Comparison of ENCODE assay signal across 8 cellular contexts in the genomic region with DNA sequence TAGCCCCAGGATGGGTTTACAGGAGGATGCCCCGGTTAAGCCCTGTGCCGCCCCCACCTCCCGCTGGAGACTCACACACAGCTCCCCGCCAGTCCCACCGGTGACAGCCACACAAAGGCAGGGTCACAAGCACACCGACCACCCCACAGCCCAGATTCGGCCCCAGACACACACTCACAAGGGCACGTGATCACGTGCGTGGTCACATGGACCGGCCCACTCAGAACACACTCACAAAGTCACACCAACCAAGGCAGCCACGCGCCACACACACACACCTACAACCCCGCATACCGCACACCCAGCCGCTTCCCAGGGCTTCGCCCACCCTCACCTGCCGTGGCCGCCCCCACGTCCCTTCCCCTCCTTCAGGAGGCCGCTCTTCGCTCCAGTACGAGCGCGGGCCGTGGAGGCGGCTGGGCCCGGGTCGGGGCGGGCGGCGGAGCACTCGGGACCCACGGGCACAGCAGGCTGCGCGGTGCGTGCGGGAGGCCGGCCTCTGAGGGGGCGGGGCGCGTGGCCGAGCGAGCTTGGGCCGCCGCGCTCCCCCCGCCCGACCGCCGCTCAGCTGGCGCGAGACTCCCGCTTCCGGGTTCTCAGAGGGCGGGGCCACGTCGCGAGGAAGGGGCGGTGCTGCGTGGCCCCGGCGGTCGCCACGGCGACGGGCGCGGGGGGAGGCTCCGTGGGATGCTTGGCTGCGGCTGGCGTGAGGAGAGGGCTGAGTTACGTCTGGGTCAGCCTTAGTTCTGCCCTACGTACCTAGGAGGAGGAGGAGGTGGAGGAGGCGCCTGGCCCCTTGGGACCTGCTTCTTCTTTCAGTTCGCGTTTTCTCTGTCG. TPM values are rescaled to one million over a fixed set of nuclear protein-coding genes. Genes with fewer than 3 reads are reported as not detected.
DNase-seq lines count a peak whose midpoint lies in the region; ATAC-seq and TF ChIP-seq lines count a peak whose summit lies in the region.

A gene with protein sequence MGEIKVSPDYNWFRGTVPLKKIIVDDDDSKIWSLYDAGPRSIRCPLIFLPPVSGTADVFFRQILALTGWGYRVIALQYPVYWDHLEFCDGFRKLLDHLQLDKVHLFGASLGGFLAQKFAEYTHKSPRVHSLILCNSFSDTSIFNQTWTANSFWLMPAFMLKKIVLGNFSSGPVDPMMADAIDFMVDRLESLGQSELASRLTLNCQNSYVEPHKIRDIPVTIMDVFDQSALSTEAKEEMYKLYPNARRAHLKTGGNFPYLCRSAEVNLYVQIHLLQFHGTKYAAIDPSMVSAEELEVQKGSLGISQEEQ (minus strand): TSS at position 584 of the 837 bp plus-strand sequence. CDS start 6,345 bp downstream, outside the sequence.

- H3K4me1 ChIP-seq in skeletal muscle tissue (ENCODE audit: control insufficient read depth in 3 of 3, insufficient read depth in 3 of 3, low read length in 3 of 3): peaks cover 3 to 14% (median 5%) of the 10 kb centered on the region in 3 donors

- ATAC-seq in GM18907 (IDR thresholded peaks at IDR 0.05; ENCODE audit: unreplicated experiment) (peak; percentile 94), HG03139 (IDR thresholded peaks at IDR 0.05; ENCODE audit: unreplicated experiment) (peak; percentile 93)

- TF ChIP-seq CTCF in AG04449 (IDR thresholded peaks at IDR 0.05; ENCODE audit: insufficient read depth, low read length, missing control alignments): no peak
- no peak for TF ChIP-seq CTCF in VCaP (conservative IDR thresholded peaks at IDR 0.05)

- CTCF ChIA-PET in AG04449 (lab: Yijun Ruan, JAX): interaction anchor here (1.7 kb wide), 1 partner anchor 8 kb away, joined by 5 read pairs; no protein-coding TSS in a partner anchor

- no peaks in the 10 kb centered on the region for H3K27me3 ChIP-seq in skeletal muscle tissue (ENCODE audit: control insufficient read depth in 3 of 3, insufficient read depth in 3 of 3, low read length in 3 of 3)

- H3K27ac ChIP-seq in VCaP (peak within 1 kb of the TSS; percentile 93), skeletal muscle tissue (ENCODE audit: low read depth, low read length) (peak within 1 kb of the TSS; percentile 94)

- no peaks in the 10 kb centered on the region for H3K36me3 ChIP-seq in skeletal muscle tissue (ENCODE audit: control insufficient read depth in 3 of 3, insufficient read depth in 3 of 3, low read length in 3 of 3)

- in situ Hi-C loops in T47D (cut with HindIII; ENCODE audit: low pct_unique_long_range_greater_than_20kb, low sequenced_read_pairs): no loop called here

- H3K9ac ChIP-seq in skeletal muscle tissue (ENCODE audit: low read depth in 1 of 3, low read length in 3 of 3): peak within 1 kb of the TSS; percentile 96 to 99 (median 98)

- POLR2A ChIA-PET in AG04449 (lab: Yijun Ruan, JAX): interaction anchor here (0.6 to 0.9 kb wide), 2 partner anchors 14 to 277 kb away, joined by 3 read pairs; no protein-coding TSS in a partner anchor

- DNase-seq in AG04449 (ENCODE audit: low read depth, low spot score) (peak; percentile 33), NCI-H2196 treated with DMSO at 0.1 percent for 48 hours (lab: John Stamatoyannopoulos, UW; ENCODE audit: unreplicated experiment) (peak; percentile 75), T47D (ENCODE audit: low read depth in 1 of 2, low spot score in 1 of 2) (peak; percentile 76 to 97)

- peak within 1 kb of the TSS; percentile 98 for H3K4me3 ChIP-seq in AG04449 (ENCODE audit: low read depth, low read length)
- peak within 1 kb of the TSS; percentile 91 for H3K4me3 ChIP-seq in iPS-18c (ENCODE audit: insufficient read depth, low read depth, low read length)
- peak within 1 kb of the TSS; percentile 96 to 100 (median 100) for H3K4me3 ChIP-seq in skeletal muscle tissue (ENCODE audit: low read length in 3 of 3)

- H3K9me3 ChIP-seq in iPS-18c (ENCODE audit: control insufficient read depth, insufficient read depth, low read length) (peaks cover 3% of the 10 kb centered on the region), skeletal muscle tissue (ENCODE audit: control insufficient read depth in 3 of 3, low read length in 3 of 3) (no peaks in the 10 kb centered on the region)

RNA-seq across cellular contexts. Expression of the gene that starts here (rescaled TPM):
- total RNA-seq in skeletal muscle tissue: 76.2 TPM

Comparison
In these comparisons a context has a peak if more than half of its experiments do, and no peak if none do; other contexts are left out.
1. Peak in every context shown above with its lines: DNase-seq, ATAC-seq, H3K4me3 ChIP-seq and H3K27ac ChIP-seq.
2. DNase-seq: peak in every context shown above with its lines; median percentile 86 in T47D; 75 in NCI-H2196 treated with DMSO at 0.1 percent for 48 hours; 33 in AG04449.